ENCODE assay signal across 12 cellular contexts in genomic region chr15:45393851-45394250, GRCh38. TPM values are rescaled to one million over a fixed set of nuclear protein-coding genes. Genes with fewer than 3 reads are reported as not detected.
DNase-seq lines count a peak whose midpoint lies in the region; ATAC-seq, FAIRE-seq and TF ChIP-seq lines count a peak whose summit lies in the region.
"Had no signal": no experiment of that assay in that cellular context is flagged by ENCODE, and none has a peak within 500 bp of the region (broad histone marks: within the 10 kb centered on the region; RNA-seq: fewer than 3 reads in every experiment).

No MANE protein-coding gene starts in this region.

- H3K9me2 ChIP-seq in GM23338 (ENCODE audit: insufficient read depth), result no peaks in the 10 kb centered on the region

- H3K4me2 ChIP-seq in GM23338, result no peak overlapping the region

- H3K9me3 Mint-ChIP-seq in GM23338, result no peaks in the 10 kb centered on the region
- H3K9me3 Mint-ChIP-seq: activated naive CD4-positive, alpha-beta T cell treated with anti-CD3 and anti-CD28 coated beads, Interleukin-2, amount 50 U/mL, for 24 hours; T-cell had no signal

- H2AFZ ChIP-seq in GM23338, result no peak overlapping the region
- H2AFZ ChIP-seq: parathyroid adenoma had no signal

- no peaks in the 10 kb centered on the region for H3K4me1 Mint-ChIP-seq in GM23338
- H3K4me1 Mint-ChIP-seq: activated naive CD4-positive, alpha-beta T cell treated with anti-CD3 and anti-CD28 coated beads, Interleukin-2, amount 50 U/mL, for 24 hours had no signal

- no peaks in the 10 kb centered on the region for H3K36me3 ChIP-seq in BE2C
- no peaks in the 10 kb centered on the region for H3K36me3 ChIP-seq in GM23338 (ENCODE audit: insufficient read depth)
- H3K36me3 ChIP-seq in WERI-Rb-1, result no peaks in the 10 kb centered on the region
- no peaks in the 10 kb centered on the region for H3K36me3 ChIP-seq in kidney epithelial cell (ENCODE audit: control insufficient read depth, insufficient read depth, low read length)

- no peaks in the 10 kb centered on the region for H3K36me3 Mint-ChIP-seq in GM23338 (ENCODE audit: low read depth)
- H3K36me3 Mint-ChIP-seq: activated naive CD4-positive, alpha-beta T cell treated with anti-CD3 and anti-CD28 coated beads, Interleukin-2, amount 50 U/mL, for 24 hours had no signal

- no peak for DNase-seq in BE2C
- DNase-seq in GM23338 (ENCODE audit: low spot score), result peak; percentile 47
- DNase-seq in WERI-Rb-1, result peak; percentile 16
- no peak for DNase-seq in kidney epithelial cell (ENCODE audit: low read depth)
- DNase-seq in NCI-H2196 treated with DMSO at 0.1 percent for 48 hours (lab: John Stamatoyannopoulos, UW; ENCODE audit: unreplicated experiment), result no peak
- no peak for DNase-seq in activated naive CD4-positive, alpha-beta T cell treated with Interleukin-2 at 50 U/mL for 16 hours
- DNase-seq in HTR-8/SVneo (ENCODE audit: insufficient read length, low spot score), result no peak
- DNase-seq: Karpas-422, T-cell had no signal

- no peak for FAIRE-seq in HTR-8/SVneo (lab: Jason Lieb, UNC)

- H3K27me3 ChIP-seq in BE2C (peaks cover 83% of the 10 kb centered on the region), GM23338 (ENCODE audit: insufficient read depth) (peaks cover 10% of the 10 kb centered on the region), WERI-Rb-1 (ENCODE audit: insufficient read depth, low read depth, severe bottlenecking) (no peaks in the 10 kb centered on the region), kidney epithelial cell (ENCODE audit: control insufficient read depth, insufficient read depth, low read length) (no peaks in the 10 kb centered on the region)

- H3K9me3 ChIP-seq in BE2C (no peaks in the 10 kb centered on the region), WERI-Rb-1 (ENCODE audit: severe bottlenecking) (no peaks in the 10 kb centered on the region)

- no peak overlapping the region for H3K4me3 Mint-ChIP-seq in GM23338
- H3K4me3 Mint-ChIP-seq: activated naive CD4-positive, alpha-beta T cell treated with anti-CD3 and anti-CD28 coated beads, Interleukin-2, amount 50 U/mL, for 24 hours; T-cell had no signal

- H3K4me1 ChIP-seq in BE2C (no peaks in the 10 kb centered on the region), GM23338 (ENCODE audit: insufficient read depth) (no peaks in the 10 kb centered on the region)
- H3K4me1 ChIP-seq: parathyroid adenoma had no signal

- no peaks in the 10 kb centered on the region for H3K27me3 Mint-ChIP-seq in GM23338 (ENCODE audit: insufficient read depth, low read depth, poor library complexity)
- H3K27me3 Mint-ChIP-seq: activated naive CD4-positive, alpha-beta T cell treated with anti-CD3 and anti-CD28 coated beads, Interleukin-2, amount 50 U/mL, for 24 hours had no signal

- H3K4me3 ChIP-seq in BE2C (ENCODE audit: low read depth, low read length) (no peak overlapping the region), GM23338 (no peak overlapping the region), WERI-Rb-1 (ENCODE audit: low read depth, low read length) (no peak overlapping the region), kidney epithelial cell (ENCODE audit: low read depth, low read length) (no peak overlapping the region)

- H3K79me2 ChIP-seq in GM23338 (replicated peaks; ENCODE audit: insufficient read depth), result no peaks in the 10 kb centered on the region
- H3K79me2 ChIP-seq: parathyroid adenoma had no signal

- ATAC-seq in GM23338 (peak; percentile 81), GM18861 (IDR thresholded peaks at IDR 0.05; ENCODE audit: unreplicated experiment) (no peak)
- ATAC-seq: T-cell had no signal

- H4K20me1 ChIP-seq in GM23338 (replicated peaks; ENCODE audit: insufficient read depth), result no peaks in the 10 kb centered on the region

- H3K27ac Mint-ChIP-seq in GM23338, result no peak overlapping the region
- H3K27ac Mint-ChIP-seq: activated naive CD4-positive, alpha-beta T cell treated with anti-CD3 and anti-CD28 coated beads, Interleukin-2, amount 50 U/mL, for 24 hours; T-cell had no signal

- TF ChIP-seq CTCF in BE2C (IDR thresholded peaks at IDR 0.05; ENCODE audit: low read depth, low read length) (peak; percentile 34), GM23338 (conservative IDR thresholded peaks at IDR 0.05; ENCODE audit: low read depth in 2 of 2) (peak; percentile 26 to 30; a peak in 2 of 4 replicates), WERI-Rb-1 (IDR thresholded peaks at IDR 0.05; ENCODE audit: low read depth, low read length) (peak; percentile 29; the same call in 1 of the 2 replicates), kidney epithelial cell (IDR thresholded peaks at IDR 0.05; ENCODE audit: insufficient read depth, low read length, poor library complexity, severe bottlenecking) (peak; percentile 29)

- H3K27ac ChIP-seq in GM23338 (ENCODE audit: low read depth), result no peak overlapping the region
- H3K27ac ChIP-seq in WERI-Rb-1, result no peak overlapping the region
- H3K27ac ChIP-seq: parathyroid adenoma had no signal

- no peaks in the 10 kb centered on the region for H3F3A ChIP-seq in GM23338 (replicated peaks; ENCODE audit: low read depth)

TF ChIP-seq in GM23338, 12 proteins besides CTCF, POLR2A, EP300 and RAD21:
- TF ChIP-seq CREB1 (CRISPR knock-in tag; IDR thresholded peaks at IDR 0.05; ENCODE audit: low read depth), result no peak
- no peak for TF ChIP-seq ZNF114 (CRISPR knock-in tag; IDR thresholded peaks at IDR 0.05)
- no peak for TF ChIP-seq EZH2 (IDR thresholded peaks at IDR 0.05; ENCODE audit: low read depth, unreplicated experiment)
- TF ChIP-seq EZH2phosphoT487 (IDR thresholded peaks at IDR 0.05; ENCODE audit: unreplicated experiment), result no peak
- TF ChIP-seq NANOG (IDR thresholded peaks at IDR 0.05; ENCODE audit: borderline replicate concordance), result no peak
- no peak for TF ChIP-seq ZNF331 (CRISPR knock-in tag; IDR thresholded peaks at IDR 0.05; ENCODE audit: low read depth)
- TF ChIP-seq, protein P1, sequence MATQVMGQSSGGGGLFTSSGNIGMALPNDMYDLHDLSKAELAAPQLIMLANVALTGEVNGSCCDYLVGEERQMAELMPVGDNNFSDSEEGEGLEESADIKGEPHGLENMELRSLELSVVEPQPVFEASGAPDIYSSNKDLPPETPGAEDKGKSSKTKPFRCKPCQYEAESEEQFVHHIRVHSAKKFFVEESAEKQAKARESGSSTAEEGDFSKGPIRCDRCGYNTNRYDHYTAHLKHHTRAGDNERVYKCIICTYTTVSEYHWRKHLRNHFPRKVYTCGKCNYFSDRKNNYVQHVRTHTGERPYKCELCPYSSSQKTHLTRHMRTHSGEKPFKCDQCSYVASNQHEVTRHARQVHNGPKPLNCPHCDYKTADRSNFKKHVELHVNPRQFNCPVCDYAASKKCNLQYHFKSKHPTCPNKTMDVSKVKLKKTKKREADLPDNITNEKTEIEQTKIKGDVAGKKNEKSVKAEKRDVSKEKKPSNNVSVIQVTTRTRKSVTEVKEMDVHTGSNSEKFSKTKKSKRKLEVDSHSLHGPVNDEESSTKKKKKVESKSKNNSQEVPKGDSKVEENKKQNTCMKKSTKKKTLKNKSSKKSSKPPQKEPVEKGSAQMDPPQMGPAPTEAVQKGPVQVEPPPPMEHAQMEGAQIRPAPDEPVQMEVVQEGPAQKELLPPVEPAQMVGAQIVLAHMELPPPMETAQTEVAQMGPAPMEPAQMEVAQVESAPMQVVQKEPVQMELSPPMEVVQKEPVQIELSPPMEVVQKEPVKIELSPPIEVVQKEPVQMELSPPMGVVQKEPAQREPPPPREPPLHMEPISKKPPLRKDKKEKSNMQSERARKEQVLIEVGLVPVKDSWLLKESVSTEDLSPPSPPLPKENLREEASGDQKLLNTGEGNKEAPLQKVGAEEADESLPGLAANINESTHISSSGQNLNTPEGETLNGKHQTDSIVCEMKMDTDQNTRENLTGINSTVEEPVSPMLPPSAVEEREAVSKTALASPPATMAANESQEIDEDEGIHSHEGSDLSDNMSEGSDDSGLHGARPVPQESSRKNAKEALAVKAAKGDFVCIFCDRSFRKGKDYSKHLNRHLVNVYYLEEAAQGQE (IDR thresholded peaks at IDR 0.05; ENCODE audit: unreplicated experiment), result no peak
- TF ChIP-seq JUNB (IDR thresholded peaks at IDR 0.05; ENCODE audit: unreplicated experiment), result no peak

RNA-seq across cellular contexts. Expression of gene GATM, which starts 15.5 kb away (rescaled TPM):
- polyA plus RNA-seq in BE2C (2012; ENCODE audit: insufficient read depth, insufficient read length, low read depth), result not detected
- 17.5 and 21.6 TPM in 2 replicates for total RNA-seq in GM23338 (2014; rRNA removed; shearing (Covaris generic))
- polyA plus RNA-seq in GM23338 (2016; fragmentation: Nextera tagmentation; extraction: Ambion mirVana), result 8.5 and 9.1 TPM in 2 replicates
- total RNA-seq in kidney epithelial cell, result 8.7 and 12.1 TPM in 2 replicates

Comparison
In these comparisons a context has a peak if more than half of its experiments do, and no peak if none do; other contexts are left out.
1. DNase-seq: peak in GM23338 (single experiment) and WERI-Rb-1 (single experiment); none in BE2C (single experiment), kidney epithelial cell (single experiment), NCI-H2196 treated with DMSO at 0.1 percent for 48 hours (single experiment), activated naive CD4-positive, alpha-beta T cell treated with Interleukin-2 at 50 U/mL for 16 hours (single experiment) and HTR-8/SVneo (single experiment).
2. Peak in every context shown above with its lines, with median percentiles within 50 percentile points of each other: CTCF ChIP-seq.